8 cellular contexts compared by ENCODE assay signal in genomic region chr11:27699242-27699925, GRCh38. TPM values are rescaled to one million over a fixed set of nuclear protein-coding genes. Genes with fewer than 3 reads are reported as not detected.
DNase-seq lines count a peak whose midpoint lies in the region; ATAC-seq lines count a peak whose summit lies in the region.

No MANE protein-coding gene starts in this region.

- peaks cover 16% of the 10 kb centered on the region for H3K4me1 ChIP-seq in CD4-positive, alpha-beta memory T cell (ENCODE audit: insufficient read depth, low read length)
- peaks cover 15% of the 10 kb centered on the region for H3K4me1 ChIP-seq in mucosa of stomach (ENCODE audit: control insufficient read depth, insufficient read depth, low read length)

- H3K27me3 ChIP-seq in CD4-positive, alpha-beta memory T cell (ENCODE audit: insufficient read depth, low read length) = peaks cover 16% of the 10 kb centered on the region
- H3K27me3 ChIP-seq in mucosa of stomach (ENCODE audit: control insufficient read depth, insufficient read depth, low read length) = peaks cover 59% of the 10 kb centered on the region

- peak overlapping the region; percentile 19 for H3K9ac ChIP-seq in mucosa of stomach (ENCODE audit: low read length)

- no peak overlapping the region for H3K27ac Mint-ChIP-seq in CD4-positive, alpha-beta memory T cell

- H3K4me1 Mint-ChIP-seq in CD4-positive, alpha-beta memory T cell = peaks cover 14 to 31% (median 24%) of the 10 kb centered on the region in 4 donors

- no peak for ATAC-seq in HG03469 (IDR thresholded peaks at IDR 0.05; ENCODE audit: unreplicated experiment)

- H3K9me3 Mint-ChIP-seq in CD4-positive, alpha-beta memory T cell = peaks cover 0 to 3% (median 0%) of the 10 kb centered on the region in 8 donors

- intact Hi-C loops in CD4-positive, alpha-beta memory T cell (cut with micrococcal nuclease) = no loop called here

- DNase-seq in CD4-positive, alpha-beta memory T cell = no peak
- DNase-seq in LoVo (ENCODE audit: low spot score) = peak; percentile 25
- DNase-seq in dermis blood vessel endothelial cell = peak; percentile 67
- no peak for DNase-seq in SIG-M5 treated with dmso at 0.1 percent for 504 hours (lab: John Stamatoyannopoulos, UW; ENCODE audit: unreplicated experiment)
- DNase-seq in GF-D8 (lab: John Stamatoyannopoulos, UW) = no peak
- no peak for DNase-seq in NK-92 (lab: John Stamatoyannopoulos, UW; ENCODE audit: unreplicated experiment)

- POLR2A ChIA-PET in CD4-positive, alpha-beta memory T cell (lab: Charles Lee; ENCODE audit: partially characterized antibody) = no interaction called here

- H3K9me3 ChIP-seq in CD4-positive, alpha-beta memory T cell (ENCODE audit: control insufficient read depth in 1 of 2, low read length in 2 of 2) = no peaks in the 10 kb centered on the region
- H3K9me3 ChIP-seq in mucosa of stomach (ENCODE audit: control insufficient read depth, low read length) = no peaks in the 10 kb centered on the region

- peaks cover 53 to 56% of the 10 kb centered on the region in 2 donors for H3K27me3 Mint-ChIP-seq in CD4-positive, alpha-beta memory T cell

- peak overlapping the region; percentile 46 to 69 (median 64) for H3K4me3 Mint-ChIP-seq in CD4-positive, alpha-beta memory T cell

- H3K27ac ChIP-seq in CD4-positive, alpha-beta memory T cell (ENCODE audit: low read depth, low read length) = no peak overlapping the region

- no peak overlapping the region for H3K4me3 ChIP-seq in CD4-positive, alpha-beta memory T cell (ENCODE audit: low read length in 2 of 2)
- peak overlapping the region; percentile 9 for H3K4me3 ChIP-seq in mucosa of stomach (ENCODE audit: low read length)

- no peaks in the 10 kb centered on the region for H3K36me3 ChIP-seq in CD4-positive, alpha-beta memory T cell (ENCODE audit: insufficient read depth, low read length)
- no peaks in the 10 kb centered on the region for H3K36me3 ChIP-seq in mucosa of stomach (ENCODE audit: control insufficient read depth, insufficient read depth, low read length)

- no peaks in the 10 kb centered on the region for H3K36me3 Mint-ChIP-seq in CD4-positive, alpha-beta memory T cell

- CTCF ChIA-PET in CD4-positive, alpha-beta memory T cell (lab: Charles Lee; ENCODE audit: partially characterized antibody) = interaction anchor here (1.0 to 1.3 kb wide), 3 partner anchors 11 to 975 kb away, joined by 3 to 5 read pairs (median 4); no protein-coding TSS in a partner anchor

RNA-seq across cellular contexts. Expression of gene BDNF, which starts 0.9 kb away (rescaled TPM):
- not detected for total RNA-seq in CD4-positive, alpha-beta memory T cell
- not detected for polyA plus RNA-seq in CD4-positive, alpha-beta memory T cell
- 0.60 and 0.85 TPM in 2 replicates for total RNA-seq in dermis blood vessel endothelial cell

Comparison
In these comparisons a context has a peak if more than half of its experiments do, and no peak if none do; other contexts are left out.
1. DNase-seq: peak in LoVo (single experiment) and dermis blood vessel endothelial cell (single experiment); none in CD4-positive, alpha-beta memory T cell (0 of 5), SIG-M5 treated with dmso at 0.1 percent for 504 hours (single experiment), GF-D8 (single experiment) and NK-92 (single experiment).